ENCODE assay signal across 28 cellular contexts in the genomic region with DNA sequence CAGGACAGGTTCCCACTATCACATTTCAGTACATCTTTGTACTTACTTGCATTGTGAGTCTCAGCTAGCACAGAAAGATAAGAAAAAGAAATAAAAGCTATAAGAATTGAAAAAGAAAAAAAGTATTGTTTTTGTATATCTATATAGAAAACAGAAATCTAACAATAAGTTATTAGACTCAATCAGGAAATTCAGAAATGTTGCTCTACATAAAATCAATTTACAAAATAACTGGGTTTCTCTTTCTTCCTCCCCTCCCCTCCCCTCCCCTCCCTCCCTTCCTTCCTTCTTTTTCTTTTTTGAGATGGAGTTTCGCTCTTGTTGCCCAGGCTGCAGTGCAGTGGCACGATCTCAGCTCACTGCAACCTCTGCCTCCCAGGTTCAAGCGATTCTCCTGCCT. TPM values are rescaled to one million over a fixed set of nuclear protein-coding genes. Genes with fewer than 3 reads are reported as not detected.
"Had no signal": no experiment of that assay in that cellular context is flagged by ENCODE, and none has a peak within 500 bp of the region (broad histone marks: within the 10 kb centered on the region; RNA-seq: fewer than 3 reads in every experiment).

No MANE protein-coding gene starts in this region.

- H3K27me3 ChIP-seq: testis, thyroid gland, upper lobe of left lung, uterus, vagina had no signal

- H3K9me3 ChIP-seq: suprapubic skin, testis, thoracic aorta, thyroid gland, transverse colon, upper lobe of left lung, upper lobe of right lung, uterus, vagina had no signal

- DNase-seq: stimulated activated CD4-positive, alpha-beta T cell treated with anti-CD3 and anti-CD28 coated beads, Interleukin-2, amount 100 ng/mL, for 48 hours; stimulated activated CD4-positive, alpha-beta T cell treated with anti-CD3 and anti-CD28 coated beads, Interleukin-4, amount 100 ng/mL, for 1 hour; stimulated activated CD4-positive, alpha-beta T cell treated with anti-CD3 and anti-CD28 coated beads, Interleukin-4, amount 100 ng/mL, for 24 hours; stimulated activated CD4-positive, alpha-beta T cell treated with anti-CD3 and anti-CD28 coated beads, Interleukin-4, amount 100 ng/mL, for 4 hours; stimulated activated CD8-positive, alpha-beta memory T cell treated with anti-CD3 and anti-CD28 coated beads, Interleukin-4, amount 100 ng/mL, for 48 hours; stimulated activated naive B cell treated with anti-CD40 and anti-IgM and Interleukin-4, amounts not matched to agents 10 μg/mL and 1 μg/mL and 100 μg/mL, for 72 hours; stimulated activated naive CD4-positive, alpha-beta T cell; stimulated activated naive CD4-positive, alpha-beta T cell treated with Interleukin-2 at 50 U/mL for 16 hours; stimulated activated naive CD8-positive, alpha-beta T cell treated with anti-CD3 and anti-CD28 coated beads, Interleukin-15, amount 100 ng/mL, for 72 hours; stimulated activated naive CD8-positive, alpha-beta T cell treated with anti-CD3 and anti-CD28 coated beads, Interleukin-15, Interleukin-2, amounts not matched to agents 100 U/mL and 50 U/mL, for 24 hours; stomach; substantia nigra; testis; thyroid gland; tibial artery; transverse colon; trophoblast cell; upper lobe of left lung; upper lobe of right lung; uterus had no signal

- ATAC-seq: stimulated activated effector memory CD8-positive, alpha-beta T cell treated with anti-CD3 and anti-CD28 coated beads, Interleukin-12 subunit alpha, Interleukin-12 subunit beta, amount 100 ng/mL, for 72 hours; stimulated activated memory B cell treated with anti-CD40 and anti-IgM and Interleukin-4, amounts not matched to agents 10 μg/mL and 1 μg/mL and 100 μg/mL, for 72 hours; stimulated activated naive B cell treated with anti-CD40 and anti-IgM and Interleukin-4, amounts not matched to agents 10 μg/mL and 1 μg/mL and 100 μg/mL, for 72 hours; stimulated activated naive CD8-positive, alpha-beta T cell treated with anti-CD3 and anti-CD28 coated beads, Interleukin-15, amount 100 ng/mL, for 72 hours; stimulated activated naive CD8-positive, alpha-beta T cell treated with anti-CD3 and anti-CD28 coated beads, Interleukin-15, Interleukin-2, amounts not matched to agents 100 U/mL and 50 U/mL, for 24 hours; upper lobe of right lung had no signal

- H3K36me3 ChIP-seq: stomach, suprapubic skin, thoracic aorta, thyroid gland, tibial artery, tibial nerve, transverse colon, upper lobe of left lung, upper lobe of right lung, uterus, vagina had no signal

- FAIRE-seq: urothelium cell line had no signal

- H3K27ac ChIP-seq: stomach, suprapubic skin, testis, thoracic aorta, thyroid gland, tibial artery, tibial nerve, transverse colon, upper lobe of left lung, upper lobe of right lung, uterus, vagina had no signal

- H3K4me3 ChIP-seq: stomach, suprapubic skin, testis, thoracic aorta, thyroid gland, tibial artery, tibial nerve, transverse colon, upper lobe of left lung, upper lobe of right lung, uterus, vagina had no signal

- H3K4me1 ChIP-seq: stomach, suprapubic skin, testis, thyroid gland, tibial artery, tibial nerve, transverse colon, upper lobe of left lung, upper lobe of right lung, uterus, vagina had no signal

RNA-seq across cellular contexts. Expression of a gene that starts 7.2 kb away (rescaled TPM):
- total RNA-seq: subcutaneous adipose tissue had no signal
